In genomic region chr19:58471736-58472135, GRCh38 we compare ENCODE assay signal across 7 cellular contexts. TPM values are rescaled to one million over a fixed set of nuclear protein-coding genes. Genes with fewer than 3 reads are reported as not detected.
"Had no signal": no experiment of that assay in that cellular context is flagged by ENCODE, and none has a peak within 500 bp of the region (broad histone marks: within the 10 kb centered on the region; RNA-seq: fewer than 3 reads in every experiment).

No MANE protein-coding gene starts in this region.

- H3K27me3 Mint-ChIP-seq: IgD-negative memory B cell had no signal

- H2AFZ ChIP-seq: GM23248 had no signal

- H3K4me3 ChIP-seq: GM23248 had no signal

- H3K9me3 Mint-ChIP-seq: IgD-negative memory B cell had no signal

- H3K36me3 Mint-ChIP-seq: IgD-negative memory B cell had no signal

- DNase-seq: GM23248, GOT3, H7, HCEC 1CT, KG1 had no signal

- H3K9ac ChIP-seq: GM23248 had no signal

- H3K27ac Mint-ChIP-seq: IgD-negative memory B cell had no signal

- H3K27ac ChIP-seq: GM23248 had no signal

RNA-seq across cellular contexts. Expression of gene ZNF132, which starts 31.8 kb away (rescaled TPM):
- total RNA-seq: HT-29 had no signal
